23 cellular contexts compared by ENCODE assay signal in the genomic region with DNA sequence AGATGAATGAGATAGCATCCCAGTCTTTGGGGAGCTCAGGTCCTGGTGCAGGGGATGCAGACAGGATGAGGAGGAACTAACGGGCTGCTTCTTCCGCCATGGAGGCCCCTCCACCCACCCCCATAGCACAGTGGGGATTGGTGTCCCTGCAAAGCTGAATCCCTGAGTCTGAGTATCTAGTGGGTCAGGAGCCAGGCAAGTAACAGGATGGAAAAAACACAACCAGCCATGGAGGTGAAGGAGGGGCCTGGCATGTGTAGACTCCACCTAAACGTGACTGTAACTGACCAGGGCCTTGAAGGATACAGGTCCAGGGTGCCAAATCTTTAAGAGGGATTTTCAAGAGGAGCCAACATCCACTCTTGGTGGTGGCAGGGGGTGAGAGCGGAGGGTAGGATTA.
"Had no signal": no experiment of that assay in that cellular context is flagged by ENCODE, and none has a peak within 500 bp of the region (broad histone marks: within the 10 kb centered on the region; RNA-seq: fewer than 3 reads in every experiment).

No MANE protein-coding gene starts in this region.

- H3K9me3 Mint-ChIP-seq: dendritic cell treated with granulocyte-macrophage colony-stimulating factor and Interleukin-4, amounts not matched to agents 40 ng/mL and 50 ng/mL, for 4 days; endodermal cell had no signal

- H3K27me3 Mint-ChIP-seq: effector memory CD8-positive, alpha-beta T cell had no signal

- H3K27ac ChIP-seq: colonic mucosa, coronary artery, dorsolateral prefrontal cortex, epithelial cell of prostate, esophagus squamous epithelium, foreskin keratinocyte, gastrocnemius medialis, gastroesophageal sphincter, heart left ventricle had no signal

- ATAC-seq: effector memory CD8-positive, alpha-beta T cell; esophagus mucosa; foreskin keratinocyte; gastrocnemius medialis; gastroesophageal sphincter; heart left ventricle had no signal

- H3K4me3 ChIP-seq: colonic mucosa, coronary artery, dorsolateral prefrontal cortex, esophagus squamous epithelium, gastrocnemius medialis, gastroesophageal sphincter, heart left ventricle had no signal

- H3K4me1 ChIP-seq: colonic mucosa, esophagus squamous epithelium, foreskin keratinocyte, gastrocnemius medialis, gastroesophageal sphincter, heart left ventricle had no signal

- H3K36me3 ChIP-seq: colonic mucosa, esophagus squamous epithelium, gastrocnemius medialis, gastroesophageal sphincter, heart left ventricle had no signal

- DNase-seq: cerebellar nuclear complex; colonic mucosa; cortex of kidney; dermis blood vessel endothelial cell; dorsolateral prefrontal cortex; effector CD4-positive, alpha-beta T cell; effector CD8-positive, alpha-beta T cell; effector memory CD4-positive, alpha-beta T cell; effector memory CD8-positive, alpha-beta T cell; endodermal cell; erythroblast; esophagus squamous epithelium; foreskin fibroblast; foreskin keratinocyte; foreskin melanocyte; gastrocnemius medialis; glutamatergic neuron; heart left ventricle had no signal

- H3K27me3 ChIP-seq: colonic mucosa had no signal

- H3K9me3 ChIP-seq: colonic mucosa, esophagus squamous epithelium, gastrocnemius medialis, gastroesophageal sphincter, heart left ventricle had no signal

- H3K27ac Mint-ChIP-seq: dendritic cell treated with granulocyte-macrophage colony-stimulating factor and Interleukin-4, amounts not matched to agents 40 ng/mL and 50 ng/mL, for 4 days; effector memory CD8-positive, alpha-beta T cell; endodermal cell had no signal

- H3K4me3 Mint-ChIP-seq: dendritic cell treated with granulocyte-macrophage colony-stimulating factor and Interleukin-4, amounts not matched to agents 40 ng/mL and 50 ng/mL, for 4 days; effector memory CD8-positive, alpha-beta T cell; endodermal cell had no signal
